26 cellular contexts compared by ENCODE assay signal in the genomic region with DNA sequence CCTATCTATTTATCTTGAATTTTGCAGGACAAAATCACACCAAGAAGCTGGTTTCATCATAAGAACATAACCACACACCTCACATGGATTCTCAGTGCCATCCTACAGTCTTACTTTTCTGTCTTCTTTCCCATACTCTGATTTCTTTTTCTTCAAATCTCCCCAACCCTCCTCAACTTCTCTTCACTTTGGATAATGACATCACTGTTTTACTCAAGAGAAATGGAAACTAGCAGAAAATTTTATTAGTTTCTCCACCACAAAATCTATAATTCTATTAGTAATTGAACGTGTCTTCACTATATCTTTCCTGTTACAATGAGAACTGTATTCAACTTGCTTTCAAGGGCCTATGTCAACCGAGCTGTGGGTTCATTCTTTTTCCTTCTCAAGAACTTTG.
"Had no signal": no experiment of that assay in that cellular context is flagged by ENCODE, and none has a peak within 500 bp of the region (broad histone marks: within the 10 kb centered on the region; RNA-seq: fewer than 3 reads in every experiment).

No MANE protein-coding gene starts in this region.

- H2AFZ ChIP-seq: neural progenitor cell had no signal

- H3K4me1 ChIP-seq: left ventricle myocardium inferior, neural progenitor cell, right atrium auricular region, stomach, testis, transverse colon, upper lobe of left lung, vagina had no signal

- H3K9me3 ChIP-seq: left ventricle myocardium inferior, neutrophil, ovary, right atrium auricular region, stomach, testis, thyroid gland, transverse colon, upper lobe of left lung, vagina had no signal

- ATAC-seq: natural killer cell; sciatic nerve; stimulated activated naive B cell treated with anti-CD40 and anti-IgM and Interleukin-4, amounts not matched to agents 10 μg/mL and 1 μg/mL and 100 μg/mL, for 72 hours; stimulated activated naive CD8-positive, alpha-beta T cell treated with anti-CD3 and anti-CD28 coated beads, Interleukin-15, Interleukin-2, amounts not matched to agents 100 U/mL and 50 U/mL, for 24 hours had no signal

- H3K9ac ChIP-seq: neural progenitor cell had no signal

- H3K27me3 ChIP-seq: neural progenitor cell, neutrophil, ovary, right atrium auricular region, stomach, testis, thyroid gland, transverse colon, upper lobe of left lung, vagina had no signal

- H3K4me3 ChIP-seq: left ventricle myocardium inferior, lung, neural progenitor cell, ovary, right atrium auricular region, skin epidermis, stomach, testis, thyroid gland, transverse colon, upper lobe of left lung, vagina had no signal

- H3K36me3 ChIP-seq: left ventricle myocardium inferior, neural progenitor cell, neutrophil, ovary, right atrium auricular region, stomach, thyroid gland, transverse colon, upper lobe of left lung, vagina had no signal

- H3K4me2 ChIP-seq: neural progenitor cell had no signal

- DNase-seq: islet precursor cell; left ventricle myocardium inferior; mesendoderm; naive B cell; natural killer cell; nephron progenitor cell; occipital lobe; ovary; stimulated activated CD4-positive, alpha-beta T cell treated with anti-CD3 and anti-CD28 coated beads, Interleukin-1b, Interleukin-23, amount 100 ng/mL, for 48 hours; stimulated activated CD4-positive, alpha-beta T cell treated with anti-CD3 and anti-CD28 coated beads, Interleukin-2, amount 100 ng/mL, for 48 hours; stimulated activated CD4-positive, alpha-beta T cell treated with anti-CD3 and anti-CD28 coated beads, Interleukin-4, amount 100 ng/mL, for 4 hours; stimulated activated CD8-positive, alpha-beta memory T cell treated with anti-CD3 and anti-CD28 coated beads, Interleukin-4, amount 100 ng/mL, for 48 hours; stimulated activated naive B cell treated with anti-CD40 and anti-IgM and Interleukin-4, amounts not matched to agents 10 μg/mL and 1 μg/mL and 100 μg/mL, for 72 hours; stimulated activated naive CD8-positive, alpha-beta T cell treated with anti-CD3 and anti-CD28 coated beads, Interleukin-15, Interleukin-2, amounts not matched to agents 100 U/mL and 50 U/mL, for 24 hours; stomach; testis; thyroid gland; transverse colon; upper lobe of left lung had no signal

- H3K27ac ChIP-seq: left ventricle myocardium inferior, neural progenitor cell, neutrophil, ovary, right atrium auricular region, skin epidermis, stomach, testis, thyroid gland, transverse colon, upper lobe of left lung, vagina had no signal
